Comparison of ENCODE assay signal across 9 cellular contexts in the genomic region with DNA sequence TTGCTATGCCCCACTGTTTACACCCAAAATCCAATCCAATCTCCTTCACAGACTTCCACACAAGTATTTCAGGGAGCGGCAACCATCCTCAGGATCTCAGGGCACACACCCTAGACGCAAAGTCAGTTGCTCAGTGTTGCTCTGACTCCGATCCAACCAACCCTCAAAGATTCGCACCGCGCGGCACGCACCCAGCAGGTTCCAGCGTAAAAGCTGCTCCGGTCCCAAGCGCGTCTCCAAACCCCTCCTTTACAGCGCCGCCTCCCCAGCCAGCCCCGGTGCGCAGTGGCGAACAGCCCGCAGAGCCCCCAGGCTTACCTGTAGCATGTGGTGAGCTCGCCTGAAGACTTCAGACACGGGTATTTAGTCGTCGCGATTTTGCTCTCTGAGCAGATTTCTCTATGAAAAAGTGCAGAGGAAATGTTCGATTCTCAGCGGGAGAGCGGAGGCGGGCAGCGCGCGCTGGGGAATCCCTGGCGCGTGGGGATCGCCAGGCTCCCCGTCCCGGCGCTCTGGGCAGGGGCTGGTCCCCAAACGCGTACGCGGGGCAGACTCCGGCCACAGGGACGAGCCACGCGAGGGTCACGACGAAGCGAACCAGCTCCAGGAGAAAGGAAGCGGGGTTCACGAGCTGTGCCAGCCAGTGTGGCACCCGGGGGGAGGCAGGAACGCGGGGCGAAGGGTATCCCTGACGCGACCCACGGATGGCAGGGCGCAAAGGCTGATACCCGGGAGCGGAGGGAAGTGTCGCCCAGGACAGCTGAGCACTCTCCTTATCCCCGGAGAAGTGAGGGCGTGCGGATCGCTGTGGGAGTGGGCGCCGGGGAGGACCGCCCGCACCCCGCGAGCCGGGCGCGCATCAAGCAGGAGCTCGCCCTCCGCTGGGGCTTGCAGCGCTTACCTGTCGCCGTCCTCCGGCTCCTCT. TPM values are rescaled to one million over a fixed set of nuclear protein-coding genes. Genes with fewer than 3 reads are reported as not detected.
DNase-seq lines count a peak whose midpoint lies in the region; ATAC-seq and TF ChIP-seq lines count a peak whose summit lies in the region.
"Had no signal": no experiment of that assay in that cellular context is flagged by ENCODE, and none has a peak within 500 bp of the region (broad histone marks: within the 10 kb centered on the region; RNA-seq: fewer than 3 reads in every experiment).

No MANE protein-coding gene starts in this region.

- no peaks in the 10 kb centered on the region for H3K9me2 ChIP-seq in hepatocyte (replicated peaks; ENCODE audit: insufficient read depth)

- H3K27me3 Mint-ChIP-seq in HFFc6 (ENCODE audit: insufficient read depth) = no peaks in the 10 kb centered on the region; the same call in 1 of the 2 replicates
- H3K27me3 Mint-ChIP-seq in activated CD8-positive, alpha-beta T cell treated with anti-CD3 and anti-CD28 coated beads, Interleukin-2, amount 10 ng/mL, durations not matched to agents 7 days and 5 days (ENCODE audit: low read depth) = peaks cover 61% of the 10 kb centered on the region
- H3K27me3 Mint-ChIP-seq in CD4-positive, alpha-beta T cell = peaks cover 74% of the 10 kb centered on the region
- H3K27me3 Mint-ChIP-seq in T-cell = peaks cover 52 to 58% of the 10 kb centered on the region in 2 donors

- peaks cover 11% of the 10 kb centered on the region for H3K9me3 Mint-ChIP-seq in HFFc6
- H3K9me3 Mint-ChIP-seq in activated CD8-positive, alpha-beta T cell treated with anti-CD3 and anti-CD28 coated beads, Interleukin-2, amount 10 ng/mL, durations not matched to agents 7 days and 5 days (ENCODE audit: insufficient read depth) = no peaks in the 10 kb centered on the region
- no peaks in the 10 kb centered on the region for H3K9me3 Mint-ChIP-seq in CD4-positive, alpha-beta T cell
- H3K9me3 Mint-ChIP-seq in T-cell = no peaks in the 10 kb centered on the region

- H3K9me3 ChIP-seq in hepatocyte (ENCODE audit: low read depth) (no peaks in the 10 kb centered on the region), spleen (no peaks in the 10 kb centered on the region), SJCRH30 (replicated peaks) (no peaks in the 10 kb centered on the region)
- no peaks in the 10 kb centered on the region for H3K9me3 ChIP-seq in CD4-positive, alpha-beta T cell (ENCODE audit: control insufficient read depth, low read length)

- peak overlapping the region; percentile 96 for H3K4me3 Mint-ChIP-seq in HFFc6
- no peak overlapping the region for H3K4me3 Mint-ChIP-seq in activated CD8-positive, alpha-beta T cell treated with anti-CD3 and anti-CD28 coated beads, Interleukin-2, amount 10 ng/mL, durations not matched to agents 7 days and 5 days
- no peak overlapping the region for H3K4me3 Mint-ChIP-seq in CD4-positive, alpha-beta T cell
- peak overlapping the region in 1 of 3 donors; percentile 35 for H3K4me3 Mint-ChIP-seq in T-cell

- H3K4me2 ChIP-seq in hepatocyte = peak overlapping the region; percentile 97

- DNase-seq in ELF-1 (ENCODE audit: low read depth, low spot score) (peak; percentile 75), HFFc6 (peak; percentile 45), hepatocyte (ENCODE audit: low spot score) (peak; percentile 25), spleen (no peak), T-cell (no peak), SJCRH30 (no peak)
- no peak for DNase-seq in activated CD8-positive, alpha-beta T cell treated with anti-CD3 and anti-CD28 coated beads, Interleukin-2, amount 10 ng/mL, durations not matched to agents 7 days and 5 days
- no peak for DNase-seq in CD4-positive, alpha-beta T cell

- H3K27ac ChIP-seq in hepatocyte (no peak overlapping the region), spleen (no peak overlapping the region), SJCRH30 (no peak overlapping the region)
- no peak overlapping the region for H3K27ac ChIP-seq in CD4-positive, alpha-beta T cell (ENCODE audit: low read depth, low read length)
- H3K27ac ChIP-seq: HL-60 had no signal

- no peaks in the 10 kb centered on the region for H3K79me2 ChIP-seq in hepatocyte

- POLR2A ChIA-PET in activated CD8-positive, alpha-beta T cell treated with anti-CD3 and anti-CD28 coated beads, Interleukin-2, amount 10 ng/mL, durations not matched to agents 7 days and 5 days (lab: Charles Lee) = no interaction called here
- POLR2A ChIA-PET in CD4-positive, alpha-beta T cell (lab: Charles Lee) = no interaction called here
- POLR2A ChIA-PET in T-cell (lab: Charles Lee) = no interaction called here

- 1% methylated on average over 79 of the region's 79 CpGs for WGBS in hepatocyte (ENCODE audit: low lambda C conversion rate, missing lambda C conversion rate)
- WGBS in spleen, 5 donors = 2 to 9% (median 4%) methylated on average over 54 to 79 of the region's 79 CpGs

- H3K4me1 Mint-ChIP-seq in HFFc6 (ENCODE audit: low read depth) (peaks cover 77% of the 10 kb centered on the region), T-cell (peaks cover 6 to 15% (median 12%) of the 10 kb centered on the region in 3 donors)
- peaks cover 7% of the 10 kb centered on the region for H3K4me1 Mint-ChIP-seq in activated CD8-positive, alpha-beta T cell treated with anti-CD3 and anti-CD28 coated beads, Interleukin-2, amount 10 ng/mL, durations not matched to agents 7 days and 5 days (ENCODE audit: low read depth)
- H3K4me1 Mint-ChIP-seq in CD4-positive, alpha-beta T cell (ENCODE audit: low read depth) = peaks cover 14% of the 10 kb centered on the region

- H3K36me3 Mint-ChIP-seq in HFFc6 (ENCODE audit: low read depth) (peaks cover 39% of the 10 kb centered on the region), T-cell (no peaks in the 10 kb centered on the region)
- H3K36me3 Mint-ChIP-seq in activated CD8-positive, alpha-beta T cell treated with anti-CD3 and anti-CD28 coated beads, Interleukin-2, amount 10 ng/mL, durations not matched to agents 7 days and 5 days (ENCODE audit: low read depth) = no peaks in the 10 kb centered on the region
- H3K36me3 Mint-ChIP-seq in CD4-positive, alpha-beta T cell (ENCODE audit: low read depth) = no peaks in the 10 kb centered on the region

- H3K27me3 ChIP-seq in hepatocyte (peaks cover 72% of the 10 kb centered on the region), spleen (replicated peaks in 1 of 7) (peaks cover 0 to 66% (median 41%) of the 10 kb centered on the region in 7 donors), SJCRH30 (no peaks in the 10 kb centered on the region)
- H3K27me3 ChIP-seq in CD4-positive, alpha-beta T cell (ENCODE audit: control insufficient read depth, insufficient read depth, low read length) = peaks cover 45% of the 10 kb centered on the region

- TF ChIP-seq CTCF in HFFc6 (IDR thresholded peaks at IDR 0.05) = no peak
- TF ChIP-seq CTCF in hepatocyte (IDR thresholded peaks at IDR 0.05; ENCODE audit: poor library complexity) = no peak
- no peak for TF ChIP-seq CTCF in spleen (IDR thresholded peaks at IDR 0.05 in 8 of 11, conservative IDR thresholded peaks at IDR 0.05 in 3 of 11)
- no peak for TF ChIP-seq CTCF in CD4-positive, alpha-beta T cell (IDR thresholded peaks at IDR 0.05)

- intact Hi-C loops in spleen (cut with DNase I; ENCODE audit: low total_unique reads) = no loop called here
- intact Hi-C loops in CD4-positive, alpha-beta T cell (cut with DNase I, micrococcal nuclease) = no loop called here

- no peak for TF ChIP-seq POLR2A in spleen (IDR thresholded peaks at IDR 0.05)

- H3K36me3 ChIP-seq in hepatocyte (replicated peaks; ENCODE audit: insufficient read depth, low read depth) (no peaks in the 10 kb centered on the region), spleen (no peaks in the 10 kb centered on the region), SJCRH30 (no peaks in the 10 kb centered on the region)

- peak; percentile 58 for ATAC-seq in activated CD8-positive, alpha-beta T cell treated with anti-CD3 and anti-CD28 coated beads, Interleukin-2, amount 10 ng/mL, durations not matched to agents 7 days and 5 days
- no peak for ATAC-seq in CD4-positive, alpha-beta T cell (ENCODE audit: poor library complexity)
- ATAC-seq in T-cell (replicated peaks in 1 of 4) = no peak

- peak overlapping the region; percentile 37 for H3K4me3 ChIP-seq in hepatocyte
- H3K4me3 ChIP-seq in spleen = peak overlapping the region in 7 of 8 donors; percentile 10 to 62 (median 28)
- no peak overlapping the region for H3K4me3 ChIP-seq in SJCRH30

- H3K27ac Mint-ChIP-seq in HFFc6 (peak overlapping the region; percentile 89), T-cell (no peak overlapping the region)
- H3K27ac Mint-ChIP-seq in activated CD8-positive, alpha-beta T cell treated with anti-CD3 and anti-CD28 coated beads, Interleukin-2, amount 10 ng/mL, durations not matched to agents 7 days and 5 days = no peak overlapping the region
- no peak overlapping the region for H3K27ac Mint-ChIP-seq in CD4-positive, alpha-beta T cell

- no peaks in the 10 kb centered on the region for H4K20me1 ChIP-seq in hepatocyte (ENCODE audit: insufficient read depth, poor library complexity, severe bottlenecking)

- H2AFZ ChIP-seq in hepatocyte = peak overlapping the region; percentile 57

- CTCF ChIA-PET in activated CD8-positive, alpha-beta T cell treated with anti-CD3 and anti-CD28 coated beads, Interleukin-2, amount 10 ng/mL, durations not matched to agents 7 days and 5 days (lab: Charles Lee) = interaction anchor here (0.6 to 2.1 kb wide), 18 partner anchors 9 to 447 kb away, joined by 3 to 19 read pairs (median 4); no protein-coding TSS in a partner anchor
- CTCF ChIA-PET in CD4-positive, alpha-beta T cell (lab: Charles Lee) = no interaction called here
- CTCF ChIA-PET in T-cell (lab: Charles Lee) = no interaction called here

- H3K4me1 ChIP-seq in hepatocyte (ENCODE audit: insufficient read depth) (peaks cover 22% of the 10 kb centered on the region), spleen (peaks cover 4 to 24% (median 16%) of the 10 kb centered on the region in 6 donors), SJCRH30 (no peaks in the 10 kb centered on the region)

RNA-seq across cellular contexts. Expression of a gene that starts 0.7 kb away (rescaled TPM):
- total RNA-seq in HFFc6 (2021; fragmentation: NEBNext Ultra II Directional; extraction: Animal tissue kit (Norgen Biotek cat#: 25700)) = 100 to 1,000 TPM; 161 to 223 (median 206) TPM
- not detected for total RNA-seq in activated CD8-positive, alpha-beta T cell treated with anti-CD3 and anti-CD28 coated beads, Interleukin-2, amount 10 ng/mL, durations not matched to agents 7 days and 5 days
- total RNA-seq in hepatocyte (2.8 and 3.1 TPM in 2 replicates), spleen (under 1 TPM; 0.06 to 0.93 (median 0.26) TPM), T-cell (under 1 TPM in 3 of 5 donors, not detected in 2; 0.07 to 0.32 (median 0.29) TPM)
- polyA plus RNA-seq in hepatocyte (9.2 and 16.4 TPM in 2 replicates), spleen (under 1 TPM; 0.10 to 0.21 (median 0.11) TPM)
- total RNA-seq in CD4-positive, alpha-beta T cell = not detected
- total RNA-seq in SJCRH30 (2014; rRNA removed; shearing (Covaris generic)) = not detected in 2 replicates

Comparison
In these comparisons a context has a peak if more than half of its experiments do, and no peak if none do; other contexts are left out.
1. DNase-seq: peak in ELF-1 (single experiment), HFFc6 (single experiment) and hepatocyte (single experiment); none in activated CD8-positive, alpha-beta T cell treated with anti-CD3 and anti-CD28 coated beads, Interleukin-2, amount 10 ng/mL, durations not matched to agents 7 days and 5 days (single experiment), spleen (single experiment), CD4-positive, alpha-beta T cell (0 of 10), T-cell (0 of 34) and SJCRH30 (0 of 2).
2. RNA of a gene that starts 0.7 kb away (total RNA-seq): 161 to 223 TPM in HFFc6; 2.8 to 3.1 TPM in hepatocyte, 0.06 to 0.93 TPM in spleen, 0.07 to 0.32 TPM in T-cell, not detected in activated CD8-positive, alpha-beta T cell treated with anti-CD3 and anti-CD28 coated beads, Interleukin-2, amount 10 ng/mL, durations not matched to agents 7 days and 5 days, not detected in CD4-positive, alpha-beta T cell and not detected in SJCRH30; every median in the first group is over 10 times any median in the second.